ENCODE assay signal across 20 cellular contexts in the genomic region with DNA sequence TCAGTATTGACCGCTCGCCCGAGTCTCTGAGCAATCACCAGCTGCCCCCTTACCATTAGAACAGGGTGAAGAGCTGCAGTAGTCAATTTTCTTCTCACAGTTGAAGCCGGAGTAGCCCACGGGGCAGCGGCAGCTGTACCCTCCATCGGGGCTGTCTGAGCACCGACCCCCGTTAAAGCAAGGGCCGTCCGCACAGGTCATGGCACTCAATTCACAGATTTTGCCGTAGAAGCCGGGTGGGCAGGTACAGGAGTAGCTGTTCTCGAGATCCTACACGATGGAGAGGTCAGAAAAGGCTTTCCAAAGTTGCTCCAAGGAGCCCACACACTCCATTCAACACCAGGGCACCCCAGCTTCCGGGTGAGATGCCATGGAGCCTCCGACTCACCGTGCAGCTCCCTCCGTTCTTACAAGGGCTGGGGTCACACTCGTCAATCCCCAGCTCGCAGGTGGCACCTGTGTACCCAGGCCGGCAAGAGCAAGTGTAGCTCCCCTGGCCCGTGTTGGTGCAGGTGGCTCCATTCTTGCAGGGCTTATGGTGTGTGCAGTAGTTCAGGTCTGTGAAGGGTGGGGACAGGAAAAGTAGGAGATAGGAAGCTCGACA. TPM values are rescaled to one million over a fixed set of nuclear protein-coding genes. Genes with fewer than 3 reads are reported as not detected.
DNase-seq lines count a peak whose midpoint lies in the region; ATAC-seq, FAIRE-seq and TF ChIP-seq lines count a peak whose summit lies in the region.
"Had no signal": no experiment of that assay in that cellular context is flagged by ENCODE, and none has a peak within 500 bp of the region (broad histone marks: within the 10 kb centered on the region; RNA-seq: fewer than 3 reads in every experiment).

No MANE protein-coding gene starts in this region.

- CTCF ChIA-PET in HepG2 (lab: Yijun Ruan, JAX; ENCODE audit: low intra/inter-chr PET ratio, low total read pairs), result no interaction called here
- CTCF ChIA-PET in activated CD8-positive, alpha-beta T cell treated with anti-CD3 and anti-CD28 coated beads, Interleukin-2, amount 10 ng/mL, durations not matched to agents 7 days and 5 days (lab: Charles Lee), result interaction anchor here (0.9 to 1.1 kb wide), 2 partner anchors 9 to 453 kb away, joined by 3 read pairs; no protein-coding TSS in a partner anchor

- H3K4me2 ChIP-seq in HepG2 (ENCODE audit: low read depth, low read length), result no peak overlapping the region
- H3K4me2 ChIP-seq: BLaER1, PC-9 had no signal

- in situ Hi-C loops in HepG2 (cut with HindIII; ENCODE audit: extremely low pct_ligation_motif_present, low pct_unique_long_range_greater_than_20kb), result no loop called here

- 35% methylated on average over 18 of the region's 24 CpGs for WGBS in HepG2 (ENCODE audit: low lambda C conversion rate)
- 83 to 91% (median 89%) methylated on average over 24 of the region's 24 CpGs for WGBS in spleen, 5 donors

- no peak overlapping the region for H3K9ac ChIP-seq in HepG2 (ENCODE audit: insufficient read depth, low read depth, low read length)
- H3K9ac ChIP-seq: BLaER1 had no signal

- H3K79me2 ChIP-seq in HepG2 (ENCODE audit: insufficient read depth, low read length), result no peaks in the 10 kb centered on the region

- peaks cover 30% of the 10 kb centered on the region for H3K36me3 Mint-ChIP-seq in activated CD8-positive, alpha-beta T cell treated with anti-CD3 and anti-CD28 coated beads, Interleukin-2, amount 10 ng/mL, durations not matched to agents 7 days and 5 days (ENCODE audit: low read depth)

- POLR2A ChIA-PET in HepG2 (lab: Yijun Ruan, JAX), result no interaction called here
- POLR2A ChIA-PET in activated CD8-positive, alpha-beta T cell treated with anti-CD3 and anti-CD28 coated beads, Interleukin-2, amount 10 ng/mL, durations not matched to agents 7 days and 5 days (lab: Charles Lee), result no interaction called here

- peaks cover 7% of the 10 kb centered on the region for H3K27me3 Mint-ChIP-seq in activated CD8-positive, alpha-beta T cell treated with anti-CD3 and anti-CD28 coated beads, Interleukin-2, amount 10 ng/mL, durations not matched to agents 7 days and 5 days (ENCODE audit: low read depth)

- ATAC-seq in RWPE2 (ENCODE audit: low read depth) (no peak), HepG2 (no peak)
- no peak for ATAC-seq in activated CD8-positive, alpha-beta T cell treated with anti-CD3 and anti-CD28 coated beads, Interleukin-2, amount 10 ng/mL, durations not matched to agents 7 days and 5 days
- ATAC-seq: K562 had no signal

- BruUV-seq in HepG2 (replicated peaks; lab: Mats Ljungman, UMichigan), result no TSS peak

- intact Hi-C loops in HepG2 (cut with micrococcal nuclease; ENCODE audit: unreplicated experiment) (no loop called here), spleen (cut with DNase I; ENCODE audit: low total_unique reads) (no loop called here)

- H3K9me3 ChIP-seq in RWPE2 (ENCODE audit: severe bottlenecking) (no peaks in the 10 kb centered on the region), HepG2 (ENCODE audit: low read length) (no peaks in the 10 kb centered on the region), spleen (no peaks in the 10 kb centered on the region)
- H3K9me3 ChIP-seq: BLaER1 had no signal

- DNase-seq in activated CD8-positive, alpha-beta memory T cell treated with anti-CD3 and anti-CD28 coated beads for 24 hours, result peak; percentile 51
- DNase-seq in activated CD8-positive, alpha-beta memory T cell treated with anti-CD3 and anti-CD28 coated beads, Interleukin-2, amount 50 U/mL, for 4 hours, result no peak
- peak; percentile 37 for DNase-seq in RWPE2 (ENCODE audit: low spot score)
- no peak for DNase-seq in HepG2 (ENCODE audit: low spot score)
- DNase-seq in spleen, result peak; percentile 71
- no peak for DNase-seq in stimulated activated CD8-positive, alpha-beta memory T cell treated with anti-CD3 and anti-CD28 coated beads, Interleukin-4, amount 100 ng/mL, for 48 hours
- no peak for DNase-seq in activated CD8-positive, alpha-beta T cell treated with anti-CD3 and anti-CD28 coated beads, Interleukin-2, amount 10 ng/mL, durations not matched to agents 7 days and 5 days
- no peak for DNase-seq in occipital lobe (lab: John Stamatoyannopoulos, UW)
- DNase-seq: 8988T, DMS 273 treated with DMSO at 0.1 percent for 48 hours, EL, NCI-H146, NCI-H2107, NCI-H446, NCI-H748 treated with DMSO at 0.1 percent for 48 hours, PC-9 had no signal

- no peak overlapping the region for H3K27ac Mint-ChIP-seq in activated CD8-positive, alpha-beta T cell treated with anti-CD3 and anti-CD28 coated beads, Interleukin-2, amount 10 ng/mL, durations not matched to agents 7 days and 5 days

- H4K20me1 ChIP-seq in HepG2 (ENCODE audit: insufficient read depth, low read length), result no peaks in the 10 kb centered on the region; the same call in 1 of the 2 replicates

- TF ChIP-seq EP300 in HepG2 (IDR thresholded peaks at IDR 0.05; ENCODE audit: low read depth in 2 of 2, low read length in 2 of 2), result no peak
- no peak for TF ChIP-seq EP300 in HepG2 (CRISPR knock-in tag; IDR thresholded peaks at IDR 0.05; ENCODE audit: borderline replicate concordance)

- H2AFZ ChIP-seq in HepG2 (ENCODE audit: low read length), result no peak overlapping the region
- H2AFZ ChIP-seq: PC-9 had no signal

- TF ChIP-seq CTCF in RWPE2 (IDR thresholded peaks at IDR 0.05; ENCODE audit: poor library complexity, severe bottlenecking) (no peak), HepG2 (CRISPR knock-in tag; IDR thresholded peaks at IDR 0.05) (no peak), spleen (IDR thresholded peaks at IDR 0.05 in 8 of 11, conservative IDR thresholded peaks at IDR 0.05 in 3 of 11) (no peak)

- H3K4me1 Mint-ChIP-seq in activated CD8-positive, alpha-beta T cell treated with anti-CD3 and anti-CD28 coated beads, Interleukin-2, amount 10 ng/mL, durations not matched to agents 7 days and 5 days (ENCODE audit: low read depth), result peaks cover 21% of the 10 kb centered on the region

- TF ChIP-seq RAD21 in HepG2 (CRISPR knock-in tag; IDR thresholded peaks at IDR 0.05), result no peak

- H3K4me3 ChIP-seq in RWPE2 (ENCODE audit: severe bottlenecking) (no peak overlapping the region), HepG2 (replicated peaks in 1 of 3; ENCODE audit: insufficient read depth in 1 of 3, low read depth in 2 of 3, low read length in 3 of 3) (no peak overlapping the region), spleen (peak overlapping the region in 4 of 8 donors; percentile 75 to 95 (median 83))
- H3K4me3 ChIP-seq: BLaER1, K562, PC-9 had no signal

- peaks cover 60% of the 10 kb centered on the region for H3K36me3 ChIP-seq in RWPE2 (ENCODE audit: low read depth)
- no peaks in the 10 kb centered on the region for H3K36me3 ChIP-seq in HepG2 (replicated peaks in 1 of 2; ENCODE audit: control insufficient read depth in 1 of 2, insufficient read depth in 2 of 2, low read length in 2 of 2)
- H3K36me3 ChIP-seq in spleen, result peaks cover 0 to 75% (median 27%) of the 10 kb centered on the region in 6 donors
- H3K36me3 ChIP-seq: BLaER1 had no signal

- H3K9me3 Mint-ChIP-seq in activated CD8-positive, alpha-beta T cell treated with anti-CD3 and anti-CD28 coated beads, Interleukin-2, amount 10 ng/mL, durations not matched to agents 7 days and 5 days (ENCODE audit: insufficient read depth), result no peaks in the 10 kb centered on the region

- no peak for TF ChIP-seq POLR2A in HepG2 (IDR thresholded peaks at IDR 0.05; ENCODE audit: insufficient read depth in 1 of 2, low read depth in 2 of 2, low read length in 2 of 2)
- TF ChIP-seq POLR2A in spleen (IDR thresholded peaks at IDR 0.05), result no peak

- no peak for FAIRE-seq in HepG2 (lab: Jason Lieb, UNC)
- FAIRE-seq: H1, HTR-8/SVneo, K562 had no signal

- H3K27me3 ChIP-seq in RWPE2 (ENCODE audit: insufficient read depth, poor library complexity, severe bottlenecking) (no peaks in the 10 kb centered on the region), HepG2 (ENCODE audit: control insufficient read depth in 1 of 2, insufficient read depth in 2 of 2, low read length in 2 of 2) (peaks cover 31 to 92% of the 10 kb centered on the region in 2 experiments), spleen (replicated peaks in 1 of 7) (peaks cover 0 to 80% (median 18%) of the 10 kb centered on the region in 7 donors)

- H3K4me3 Mint-ChIP-seq in activated CD8-positive, alpha-beta T cell treated with anti-CD3 and anti-CD28 coated beads, Interleukin-2, amount 10 ng/mL, durations not matched to agents 7 days and 5 days, result no peak overlapping the region

- peaks cover 4% of the 10 kb centered on the region for H3K4me1 ChIP-seq in RWPE2 (ENCODE audit: insufficient read depth, poor library complexity, severe bottlenecking)
- H3K4me1 ChIP-seq in HepG2 (ENCODE audit: insufficient read depth, low read length), result peaks cover 21% of the 10 kb centered on the region
- peaks cover 10 to 70% (median 39%) of the 10 kb centered on the region in 6 donors for H3K4me1 ChIP-seq in spleen

- H3K27ac ChIP-seq in RWPE2 (ENCODE audit: poor library complexity, severe bottlenecking) (no peak overlapping the region), HepG2 (ENCODE audit: extremely low read length, insufficient read depth, low read length) (no peak overlapping the region), spleen (peak overlapping the region in 4 of 8 donors; percentile 17 to 82 (median 81))
- H3K27ac ChIP-seq: BLaER1, PC-9 had no signal

RNA-seq across cellular contexts. Expression of a gene that starts 5.9 kb away (rescaled TPM):
- total RNA-seq in HepG2 (2016; rRNA removed; fragmentation: Illumina TruSeq; extraction: Trizol) (not detected in 2 replicates), spleen (100 to 1,000 TPM in 2 of 7 donors, 10 to 100 TPM in 5; 34.7 to 119 (median 79.8) TPM), occipital lobe (11.9 TPM)
- total RNA-seq in HepG2 (2016; cell fraction: cytosol; rRNA removed; fragmentation: Illumina TruSeq; extraction: Trizol; ENCODE audit: low read depth), result not detected in 2 replicates
- not detected in 2 replicates for total RNA-seq in HepG2 (2016; cell fraction: insoluble cytoplasmic fraction; rRNA removed; fragmentation: Illumina TruSeq; extraction: Trizol)
- total RNA-seq in HepG2 (2016; cell fraction: membrane; rRNA removed; fragmentation: Illumina TruSeq; extraction: Trizol), result not detected in 2 replicates
- not detected in 2 replicates for total RNA-seq in HepG2 (2016; cell fraction: nucleus; rRNA removed; fragmentation: Illumina TruSeq; extraction: Trizol)
- polyA plus RNA-seq in HepG2 (2011; rRNA removed) (not detected in 2 replicates), spleen (10 to 100 TPM; 12.6 to 30.3 (median 15.0) TPM)
- polyA plus RNA-seq in HepG2 (2011; cell fraction: cytosol; rRNA removed), result not detected in 2 replicates
- polyA plus RNA-seq in HepG2 (2011; cell fraction: nucleus; rRNA removed), result 0.10 TPM in 2 replicates
- not detected in 2 replicates for polyA plus RNA-seq in HepG2 (2012)
- not detected in 2 replicates for polyA plus RNA-seq in HepG2 (2016; cell fraction: cytosol; fragmentation: Illumina TruSeq; extraction: Trizol; ENCODE audit: low read depth)
- not detected in 2 replicates for polyA plus RNA-seq in HepG2 (2016; cell fraction: insoluble cytoplasmic fraction; fragmentation: Illumina TruSeq; extraction: Trizol; ENCODE audit: low read depth)
- not detected in 2 replicates for polyA plus RNA-seq in HepG2 (2016; cell fraction: membrane; fragmentation: Illumina TruSeq; extraction: Trizol; ENCODE audit: low read depth)
- not detected in 2 replicates for polyA plus RNA-seq in HepG2 (2016; cell fraction: nucleus; fragmentation: Illumina TruSeq; extraction: Trizol; ENCODE audit: insufficient read depth, low read depth)
- polyA minus RNA-seq in HepG2 (2011; rRNA and poly(A)+ RNA removed; ENCODE audit: low replicate concordance), result not detected in 2 replicates
- not detected in 2 replicates for polyA minus RNA-seq in HepG2 (2011; cell fraction: cytosol; rRNA and poly(A)+ RNA removed)
- not detected in 2 replicates for polyA minus RNA-seq in HepG2 (2011; cell fraction: nucleus; rRNA and poly(A)+ RNA removed)
- total RNA-seq in activated CD8-positive, alpha-beta T cell treated with anti-CD3 and anti-CD28 coated beads, Interleukin-2, amount 10 ng/mL, durations not matched to agents 7 days and 5 days, result 10 to 100 TPM; 10.7 to 12.3 TPM
- total RNA-seq: K562, PC-9 had no signal
- polyA plus RNA-seq: K562 had no signal

RNA-seq across cellular contexts. Expression of a gene that starts 21.6 kb away (rescaled TPM):
- total RNA-seq in HepG2 (2016; rRNA removed; fragmentation: Illumina TruSeq; extraction: Trizol) (10.7 and 18.3 TPM in 2 replicates), spleen (10 to 100 TPM; 24.8 to 41.2 (median 27.4) TPM), occipital lobe (62.4 TPM)
- 14.5 and 14.8 TPM in 2 replicates for total RNA-seq in HepG2 (2016; cell fraction: cytosol; rRNA removed; fragmentation: Illumina TruSeq; extraction: Trizol; ENCODE audit: low read depth)
- 10.1 and 18.3 TPM in 2 replicates for total RNA-seq in HepG2 (2016; cell fraction: insoluble cytoplasmic fraction; rRNA removed; fragmentation: Illumina TruSeq; extraction: Trizol)
- total RNA-seq in HepG2 (2016; cell fraction: membrane; rRNA removed; fragmentation: Illumina TruSeq; extraction: Trizol), result 18.9 and 22.2 TPM in 2 replicates
- total RNA-seq in HepG2 (2016; cell fraction: nucleus; rRNA removed; fragmentation: Illumina TruSeq; extraction: Trizol), result 16.8 and 19.1 TPM in 2 replicates
- polyA plus RNA-seq in HepG2 (2011; rRNA removed) (9.2 and 10.8 TPM in 2 replicates), spleen (1 to 10 TPM; 7.6 to 8.7 (median 8.5) TPM)
- polyA plus RNA-seq in HepG2 (2011; cell fraction: cytosol; rRNA removed), result 6.1 and 6.8 TPM in 2 replicates
- 11.2 and 14.9 TPM in 2 replicates for polyA plus RNA-seq in HepG2 (2011; cell fraction: nucleus; rRNA removed)
- polyA plus RNA-seq in HepG2 (2012), result 10.6 and 12.8 TPM in 2 replicates
- polyA plus RNA-seq in HepG2 (2016; cell fraction: cytosol; fragmentation: Illumina TruSeq; extraction: Trizol; ENCODE audit: low read depth), result 1.4 and 1.6 TPM in 2 replicates
- polyA plus RNA-seq in HepG2 (2016; cell fraction: insoluble cytoplasmic fraction; fragmentation: Illumina TruSeq; extraction: Trizol; ENCODE audit: low read depth), result 21.6 TPM in 2 replicates
- polyA plus RNA-seq in HepG2 (2016; cell fraction: membrane; fragmentation: Illumina TruSeq; extraction: Trizol; ENCODE audit: low read depth), result 2.6 and 3.5 TPM in 2 replicates
- 17.9 and 21.0 TPM in 2 replicates for polyA plus RNA-seq in HepG2 (2016; cell fraction: nucleus; fragmentation: Illumina TruSeq; extraction: Trizol; ENCODE audit: insufficient read depth, low read depth)
- polyA minus RNA-seq in HepG2 (2011; rRNA and poly(A)+ RNA removed; ENCODE audit: low replicate concordance), result 18.9 and 22.3 TPM in 2 replicates
- polyA minus RNA-seq in HepG2 (2011; cell fraction: cytosol; rRNA and poly(A)+ RNA removed), result 8.3 and 10.0 TPM in 2 replicates
- polyA minus RNA-seq in HepG2 (2011; cell fraction: nucleus; rRNA and poly(A)+ RNA removed), result 39.7 and 55.7 TPM in 2 replicates
- 10 to 100 TPM; 25.5 to 26.0 TPM for total RNA-seq in activated CD8-positive, alpha-beta T cell treated with anti-CD3 and anti-CD28 coated beads, Interleukin-2, amount 10 ng/mL, durations not matched to agents 7 days and 5 days

Comparison
In these comparisons a context has a peak if more than half of its experiments do, and no peak if none do; other contexts are left out.
1. DNase-seq: peak in activated CD8-positive, alpha-beta memory T cell treated with anti-CD3 and anti-CD28 coated beads for 24 hours (single experiment), RWPE2 (single experiment) and spleen (single experiment); none in activated CD8-positive, alpha-beta memory T cell treated with anti-CD3 and anti-CD28 coated beads, Interleukin-2, amount 50 U/mL, for 4 hours (single experiment), HepG2 (single experiment), stimulated activated CD8-positive, alpha-beta memory T cell treated with anti-CD3 and anti-CD28 coated beads, Interleukin-4, amount 100 ng/mL, for 48 hours (single experiment), activated CD8-positive, alpha-beta T cell treated with anti-CD3 and anti-CD28 coated beads, Interleukin-2, amount 10 ng/mL, durations not matched to agents 7 days and 5 days (single experiment) and occipital lobe (single experiment).
2. RNA of a gene that starts 5.9 kb away (total RNA-seq): 34.7 to 119 TPM in spleen, 10.7 to 12.3 TPM in activated CD8-positive, alpha-beta T cell treated with anti-CD3 and anti-CD28 coated beads, Interleukin-2, amount 10 ng/mL, durations not matched to agents 7 days and 5 days and 11.9 TPM in occipital lobe (single experiment); not detected in HepG2; every median in the first group is over 10 times any median in the second.